In the genomic region with DNA sequence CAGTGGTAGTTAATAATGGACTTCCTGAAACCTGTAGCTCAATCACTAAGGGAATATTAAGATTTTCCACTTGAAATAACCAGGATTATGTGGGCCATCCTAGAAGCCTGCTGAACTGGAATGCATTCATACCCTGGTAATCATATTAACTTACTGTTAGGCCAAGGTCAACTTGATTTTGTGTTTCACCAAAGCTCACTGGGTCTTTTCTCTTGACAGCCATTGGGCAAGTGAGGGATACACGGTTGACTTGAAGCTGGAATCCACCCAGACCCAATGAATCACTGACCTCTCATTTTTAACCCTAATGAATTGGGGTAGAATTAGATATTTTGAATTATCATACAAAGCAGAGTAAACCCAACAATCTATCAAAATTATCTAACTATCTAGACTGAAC, we compare ENCODE assay signal across 18 cellular contexts.
DNase-seq lines count a peak whose midpoint lies in the region; ATAC-seq, FAIRE-seq and TF ChIP-seq lines count a peak whose summit lies in the region.
"Had no signal": no experiment of that assay in that cellular context is flagged by ENCODE, and none has a peak within 500 bp of the region (broad histone marks: within the 10 kb centered on the region; RNA-seq: fewer than 3 reads in every experiment).

No MANE protein-coding gene starts in this region.

- H3K27me3 Mint-ChIP-seq in activated B cell treated with CpG ODN at 0.5 μM for 24 hours (no peaks in the 10 kb centered on the region), osteocyte (ENCODE audit: unreplicated experiment) (no peaks in the 10 kb centered on the region)
- H3K27me3 Mint-ChIP-seq: activated CD4-positive, alpha-beta T cell treated with anti-CD3 and anti-CD28 coated beads for 36 hours had no signal

- CTCF ChIA-PET in activated B cell treated with CpG ODN at 0.5 μM for 24 hours (lab: Charles Lee) = no interaction called here

- peaks cover 91% of the 10 kb centered on the region for H3K36me3 Mint-ChIP-seq in activated B cell treated with CpG ODN at 0.5 μM for 24 hours (ENCODE audit: low read depth)
- peaks cover 83% of the 10 kb centered on the region for H3K36me3 Mint-ChIP-seq in osteocyte (ENCODE audit: unreplicated experiment)

- DNase-seq in H54 (ENCODE audit: insufficient read length, low spot score) (no peak), activated B cell treated with CpG ODN at 0.5 μM for 24 hours (no peak), fibroblast of mammary gland (ENCODE audit: low read depth) (peak; percentile 64), osteocyte (ENCODE audit: extremely low spot score, unreplicated experiment) (no peak), NCI-H526 treated with DMSO at 0.1 percent for 48 hours (lab: John Stamatoyannopoulos, UW) (no peak), anterior cingulate cortex (lab: John Stamatoyannopoulos, UW) (no peak), DMS79 (lab: John Stamatoyannopoulos, UW) (no peak)
- DNase-seq: activated effector memory CD4-positive, alpha-beta T cell treated with anti-CD3 and anti-CD28 coated beads, Interleukin-2, amount 50 U/mL, for 16 hours; aorta; dorsolateral prefrontal cortex; NCI-H2081 treated with DMSO at 0.1 percent for 48 hours; NCI-H526; right lobe of liver had no signal

- intact Hi-C loops in activated B cell treated with CpG ODN at 0.5 μM for 24 hours (cut with micrococcal nuclease) = no loop called here

- H3K27ac Mint-ChIP-seq in activated B cell treated with CpG ODN at 0.5 μM for 24 hours (peak overlapping the region; percentile 63), osteocyte (ENCODE audit: unreplicated experiment) (peak overlapping the region; percentile 75)
- H3K27ac Mint-ChIP-seq: activated CD4-positive, alpha-beta T cell treated with anti-CD3 and anti-CD28 coated beads for 36 hours had no signal

- H3K9me3 Mint-ChIP-seq in activated B cell treated with CpG ODN at 0.5 μM for 24 hours = no peaks in the 10 kb centered on the region
- H3K9me3 Mint-ChIP-seq in osteocyte (ENCODE audit: unreplicated experiment) = no peaks in the 10 kb centered on the region
- H3K9me3 Mint-ChIP-seq: neural crest cell had no signal

- TF ChIP-seq CTCF in activated B cell treated with CpG ODN at 0.5 μM for 24 hours (IDR thresholded peaks at IDR 0.05) = no peak
- TF ChIP-seq CTCF in fibroblast of mammary gland (conservative IDR thresholded peaks at IDR 0.05; ENCODE audit: control insufficient read depth, insufficient read depth, low read depth, low read length) = no peak
- TF ChIP-seq CTCF in osteocyte (IDR thresholded peaks at IDR 0.05) = no peak

- no peak for ATAC-seq in activated B cell treated with CpG ODN at 0.5 μM for 24 hours (ENCODE audit: low read depth)

- H3K4me3 ChIP-seq in fibroblast of mammary gland (ENCODE audit: control insufficient read depth, low read depth, low read length) = no peak overlapping the region
- H3K4me3 ChIP-seq: dorsolateral prefrontal cortex, right lobe of liver, suprapubic skin had no signal

- peak; percentile 64 for FAIRE-seq in H54 (lab: Jason Lieb, UNC)
- FAIRE-seq: frontal cortex, GM18507 had no signal

- POLR2A ChIA-PET in activated B cell treated with CpG ODN at 0.5 μM for 24 hours (lab: Charles Lee) = interaction anchor here (0.6 to 1.2 kb wide), 6 partner anchors 8 to 369 kb away, joined by 3 to 14 read pairs (median 7); no protein-coding TSS in a partner anchor

- H3K4me3 Mint-ChIP-seq in activated B cell treated with CpG ODN at 0.5 μM for 24 hours = no peak overlapping the region
- H3K4me3 Mint-ChIP-seq in osteocyte (ENCODE audit: unreplicated experiment) = no peak overlapping the region
- H3K4me3 Mint-ChIP-seq: activated CD4-positive, alpha-beta T cell treated with anti-CD3 and anti-CD28 coated beads for 36 hours; neural crest cell had no signal

- no peak for TF ChIP-seq POLR2A in H54 (IDR thresholded peaks at IDR 0.05; ENCODE audit: low read depth, low read length)

- H3K4me1 Mint-ChIP-seq in activated B cell treated with CpG ODN at 0.5 μM for 24 hours (peaks cover 21% of the 10 kb centered on the region), osteocyte (ENCODE audit: unreplicated experiment) (peaks cover 76% of the 10 kb centered on the region)
